1 cellular context compared by ENCODE assay signal in genomic region chr6:126107475-126108121, GRCh38.
TF ChIP-seq lines count a peak whose summit lies in the region.

No MANE protein-coding gene starts in this region.

TF ChIP-seq in H1, 55 proteins besides CTCF, POLR2A, EP300 and RAD21:
- TF ChIP-seq YY1 (IDR thresholded peaks at IDR 0.05; ENCODE audit: low read depth, low read length) (no peak), CBX5 (IDR thresholded peaks at IDR 0.05; ENCODE audit: low read depth, low read length) (no peak), RFX5 (IDR thresholded peaks at IDR 0.05; ENCODE audit: borderline replicate concordance, low read depth, low read length) (no peak), SAP30 (IDR thresholded peaks at IDR 0.05; ENCODE audit: insufficient read depth, insufficient replicate concordance, low read length) (no peak), POLR2AphosphoS5 (IDR thresholded peaks at IDR 0.05; ENCODE audit: low read depth, low read length) (no peak), TAF7 (optimal IDR thresholded peaks at IDR 0.05; ENCODE audit: borderline replicate concordance, low read depth, low read length) (no peak), NANOG (IDR thresholded peaks at IDR 0.05; ENCODE audit: insufficient read depth, low read depth, low read length, poor library complexity, severe bottlenecking) (peak; percentile 42), CREB1 (IDR thresholded peaks at IDR 0.05) (no peak)
